In the genomic region with DNA sequence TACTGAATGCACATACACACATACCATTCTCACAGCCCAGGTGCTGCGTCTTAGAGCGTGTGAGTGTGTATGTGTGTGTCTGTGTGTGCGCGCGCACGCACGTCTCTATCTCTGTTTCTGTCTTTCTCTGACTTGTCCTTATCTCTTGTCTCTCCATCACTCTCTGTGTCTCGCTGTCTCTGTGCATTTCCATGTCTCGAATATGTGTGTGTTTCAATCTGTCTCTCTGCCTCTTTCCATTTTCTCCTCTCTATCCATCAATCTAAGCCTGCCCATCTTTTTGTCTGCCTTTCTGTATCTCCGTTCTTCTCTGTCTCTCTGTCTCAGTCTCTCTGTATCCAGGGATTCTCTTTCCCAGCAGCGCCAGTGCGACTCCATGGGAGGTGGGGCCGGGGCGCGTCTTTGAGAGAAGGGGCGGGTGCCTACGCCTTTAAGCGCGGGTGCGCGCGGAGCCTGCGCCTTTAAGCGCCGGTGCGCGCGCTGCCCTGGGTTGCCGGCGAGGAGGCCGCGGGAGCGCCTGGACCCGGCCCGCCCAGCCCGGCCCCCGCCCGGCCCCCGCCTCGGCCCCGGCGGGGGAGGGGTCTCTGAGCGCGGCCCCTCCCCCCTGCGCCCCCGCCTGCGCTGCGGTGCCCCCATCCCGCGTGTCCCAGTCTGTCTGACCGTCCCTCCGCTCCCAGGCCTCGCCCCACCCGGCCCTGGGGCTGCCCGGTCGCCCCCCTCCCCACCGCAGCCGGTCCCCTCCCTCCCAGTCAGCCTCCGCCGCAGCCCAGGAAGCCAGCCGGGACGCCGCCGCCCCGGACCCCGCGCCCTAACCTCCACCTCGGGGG, we compare ENCODE assay signal across 8 cellular contexts. TPM values are rescaled to one million over a fixed set of nuclear protein-coding genes. Genes with fewer than 3 reads are reported as not detected.
A peak's percentile ranks its signal among the peaks of the same experiment; 100 is the strongest.
DNase-seq lines count a peak whose midpoint lies in the region; ATAC-seq and TF ChIP-seq lines count a peak whose summit lies in the region.

A gene with protein sequence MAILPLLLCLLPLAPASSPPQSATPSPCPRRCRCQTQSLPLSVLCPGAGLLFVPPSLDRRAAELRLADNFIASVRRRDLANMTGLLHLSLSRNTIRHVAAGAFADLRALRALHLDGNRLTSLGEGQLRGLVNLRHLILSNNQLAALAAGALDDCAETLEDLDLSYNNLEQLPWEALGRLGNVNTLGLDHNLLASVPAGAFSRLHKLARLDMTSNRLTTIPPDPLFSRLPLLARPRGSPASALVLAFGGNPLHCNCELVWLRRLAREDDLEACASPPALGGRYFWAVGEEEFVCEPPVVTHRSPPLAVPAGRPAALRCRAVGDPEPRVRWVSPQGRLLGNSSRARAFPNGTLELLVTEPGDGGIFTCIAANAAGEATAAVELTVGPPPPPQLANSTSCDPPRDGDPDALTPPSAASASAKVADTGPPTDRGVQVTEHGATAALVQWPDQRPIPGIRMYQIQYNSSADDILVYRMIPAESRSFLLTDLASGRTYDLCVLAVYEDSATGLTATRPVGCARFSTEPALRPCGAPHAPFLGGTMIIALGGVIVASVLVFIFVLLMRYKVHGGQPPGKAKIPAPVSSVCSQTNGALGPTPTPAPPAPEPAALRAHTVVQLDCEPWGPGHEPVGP (plus strand): TSS at position 464 of the 827 bp plus-strand sequence. CDS start 3,052 bp downstream, outside the sequence.

- H3K27me3 Mint-ChIP-seq in activated naive CD8-positive, alpha-beta T cell treated with anti-CD3 and anti-CD28 coated beads, Interleukin-2, amount 50 U/mL, for 24 hours = peaks cover 3% of the 10 kb centered on the region
- H3K27me3 Mint-ChIP-seq in type B pancreatic cell = no peaks in the 10 kb centered on the region

- H3K27me3 ChIP-seq in SJSA1 (replicated peaks) (no peaks in the 10 kb centered on the region), ovary (no peaks in the 10 kb centered on the region)

- H3K9me3 Mint-ChIP-seq in activated naive CD8-positive, alpha-beta T cell treated with anti-CD3 and anti-CD28 coated beads, Interleukin-2, amount 50 U/mL, for 24 hours = no peaks in the 10 kb centered on the region
- no peaks in the 10 kb centered on the region for H3K9me3 Mint-ChIP-seq in type B pancreatic cell

- no peaks in the 10 kb centered on the region for H3K9me3 ChIP-seq in SJSA1 (replicated peaks)
- no peaks in the 10 kb centered on the region for H3K9me3 ChIP-seq in ovary

- peak; percentile 17 for ATAC-seq in activated naive CD8-positive, alpha-beta T cell treated with anti-CD3 and anti-CD28 coated beads, Interleukin-2, amount 50 U/mL, for 24 hours

- H3K4me3 ChIP-seq in LNCaP clone FGC (ENCODE audit: low read depth, low read length) = peak within 1 kb of the TSS; percentile 69
- peak within 1 kb of the TSS; percentile 39 for H3K4me3 ChIP-seq in SJSA1
- peak within 1 kb of the TSS; percentile 60 for H3K4me3 ChIP-seq in ovary

- H3K27ac ChIP-seq in SJSA1 (no peak within 1 kb of the TSS), ovary (peak within 1 kb of the TSS; percentile 80)

- intact Hi-C loops in cardiac septum (cut with DNase I) (no loop called here), ovary (cut with DNase I) (loop anchor here in 2 of 4 donors (10.0 kb wide), 1 partner anchor 241 kb away; no protein-coding TSS in a partner anchor)

- DNase-seq in COR-L47 (lab: John Stamatoyannopoulos, UW) (peak; percentile 86), LNCaP clone FGC (ENCODE audit: low read depth) (peak; percentile 33), SJSA1 (ENCODE audit: low read depth in 1 of 2, low spot score in 2 of 2) (peak; percentile 52 to 66), cardiac septum (ENCODE audit: low spot score) (peak; percentile 82), ovary (peak; percentile 68 to 82 (median 77)), type B pancreatic cell (ENCODE audit: extremely low spot score, unreplicated experiment) (peak; percentile 81)
- DNase-seq in activated naive CD8-positive, alpha-beta T cell treated with anti-CD3 and anti-CD28 coated beads, Interleukin-2, amount 50 U/mL, for 24 hours = peak; percentile 64
- no peak for DNase-seq in NK-92 treated with Interleukin-12 subunit alpha and Interleukin-12 subunit beta, amount 100 ng/mL, for 24 hours (lab: John Stamatoyannopoulos, UW)

- no peak for TF ChIP-seq POLR2A in ovary (IDR thresholded peaks at IDR 0.05)

- TF ChIP-seq CTCF in LNCaP clone FGC (IDR thresholded peaks at IDR 0.05; ENCODE audit: control insufficient read depth, extremely low read depth, insufficient read depth) (no peak), ovary (IDR thresholded peaks at IDR 0.05) (no peak), type B pancreatic cell (conservative IDR thresholded peaks at IDR 0.05) (no peak)

- H3K4me3 Mint-ChIP-seq in activated naive CD8-positive, alpha-beta T cell treated with anti-CD3 and anti-CD28 coated beads, Interleukin-2, amount 50 U/mL, for 24 hours = peak within 1 kb of the TSS; percentile 84
- peak within 1 kb of the TSS; percentile 91 for H3K4me3 Mint-ChIP-seq in type B pancreatic cell

- no peak for TF ChIP-seq EP300 in ovary (IDR thresholded peaks at IDR 0.05)

- peak within 1 kb of the TSS; percentile 17 for H3K27ac Mint-ChIP-seq in activated naive CD8-positive, alpha-beta T cell treated with anti-CD3 and anti-CD28 coated beads, Interleukin-2, amount 50 U/mL, for 24 hours
- peak within 1 kb of the TSS; percentile 67 for H3K27ac Mint-ChIP-seq in type B pancreatic cell

- H3K36me3 Mint-ChIP-seq in activated naive CD8-positive, alpha-beta T cell treated with anti-CD3 and anti-CD28 coated beads, Interleukin-2, amount 50 U/mL, for 24 hours (ENCODE audit: low read depth) = no peaks in the 10 kb centered on the region
- peaks cover 10% of the 10 kb centered on the region for H3K36me3 Mint-ChIP-seq in type B pancreatic cell

- H3K4me1 ChIP-seq in SJSA1 (replicated peaks) = peaks cover 28% of the 10 kb centered on the region
- peaks cover 13% of the 10 kb centered on the region for H3K4me1 ChIP-seq in ovary (ENCODE audit: insufficient read depth)

- H3K4me1 Mint-ChIP-seq in activated naive CD8-positive, alpha-beta T cell treated with anti-CD3 and anti-CD28 coated beads, Interleukin-2, amount 50 U/mL, for 24 hours = peaks cover 39% of the 10 kb centered on the region
- H3K4me1 Mint-ChIP-seq in type B pancreatic cell (ENCODE audit: unreplicated experiment) = peaks cover 22% of the 10 kb centered on the region

- H3K36me3 ChIP-seq in SJSA1 (no peaks in the 10 kb centered on the region; the same call in none of the 2 replicates), ovary (no peaks in the 10 kb centered on the region)

- 0 to 1% (median 1%) methylated on average over 16 to 68 of the region's 68 CpGs for WGBS in ovary, 3 donors

RNA-seq across cellular contexts. Expression of the gene that starts here (rescaled TPM):
- 3.8 and 5.7 TPM in 2 replicates for total RNA-seq in SJSA1 (2014; rRNA removed; shearing (Covaris generic))
- total RNA-seq in cardiac septum = 8.8 TPM
- 10 to 100 TPM; 10.6 to 31.2 (median 21.9) TPM for total RNA-seq in ovary
- 10 to 100 TPM in 1 of 2 donors, 1 to 10 TPM in 1; 6.4 to 13.4 TPM for polyA plus RNA-seq in ovary
- 17.3 and 22.6 TPM in 2 replicates for total RNA-seq in type B pancreatic cell (ENCODE audit: low replicate concordance)
